9 cellular contexts compared by ENCODE assay signal in the genomic region with DNA sequence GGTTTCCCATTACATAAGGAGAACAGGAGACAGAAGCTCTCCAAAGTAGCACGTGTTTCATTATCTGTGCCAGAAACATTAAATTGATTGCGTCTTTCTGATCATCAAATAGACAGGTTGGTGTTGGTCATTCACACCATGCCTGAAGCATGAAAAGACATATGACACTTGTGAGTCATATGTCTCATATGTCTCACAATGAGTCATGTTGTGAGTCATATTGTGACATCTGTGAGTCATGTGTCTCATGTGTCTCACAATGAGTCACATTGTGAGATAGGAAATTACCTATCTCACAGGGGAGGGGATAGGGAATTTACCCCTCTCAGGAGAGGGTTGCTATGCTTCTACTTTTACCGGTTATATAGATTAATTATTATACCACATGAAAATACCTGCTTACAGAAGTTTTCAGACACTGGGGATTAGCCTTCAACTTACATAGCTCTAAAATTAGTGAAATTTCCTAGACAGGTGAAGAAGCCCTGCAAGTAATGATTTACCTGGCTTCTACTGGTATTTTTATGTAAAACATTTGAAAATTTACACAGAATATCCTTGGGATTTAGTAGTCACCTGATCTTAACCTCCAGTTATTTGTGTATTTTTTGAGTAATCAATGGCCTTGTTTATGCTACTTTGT.
DNase-seq lines count a peak whose midpoint lies in the region; ATAC-seq and TF ChIP-seq lines count a peak whose summit lies in the region.
"Had no signal": no experiment of that assay in that cellular context is flagged by ENCODE, and none has a peak within 500 bp of the region (broad histone marks: within the 10 kb centered on the region; RNA-seq: fewer than 3 reads in every experiment).

No MANE protein-coding gene starts in this region.

- no peaks in the 10 kb centered on the region for H3K4me1 ChIP-seq in tibial nerve

- H3K4me3 ChIP-seq in brain microvascular endothelial cell (ENCODE audit: low read depth, low read length), result no peak overlapping the region
- H3K4me3 ChIP-seq in tibial nerve, result no peak overlapping the region
- H3K4me3 ChIP-seq: SK-N-MC had no signal

- in situ Hi-C loops in brain microvascular endothelial cell (cut with HindIII; ENCODE audit: low pct_ligation_motif_present, low sequenced_read_pairs), result no loop called here

- no peak for TF ChIP-seq EP300 in tibial nerve (IDR thresholded peaks at IDR 0.05)

- peaks cover 11% of the 10 kb centered on the region for H3K4me1 Mint-ChIP-seq in stimulated activated naive CD8-positive, alpha-beta T cell treated with anti-CD3 and anti-CD28 coated beads, Interleukin-15, amount 100 ng/mL, for 72 hours

- peaks cover 0 to 14% of the 10 kb centered on the region in 2 donors for H3K9me3 Mint-ChIP-seq in stimulated activated naive CD8-positive, alpha-beta T cell treated with anti-CD3 and anti-CD28 coated beads, Interleukin-15, amount 100 ng/mL, for 72 hours

- TF ChIP-seq POLR2A in tibial nerve (IDR thresholded peaks at IDR 0.05), result no peak

- no peaks in the 10 kb centered on the region for H3K9me3 ChIP-seq in tibial nerve

- peaks cover 22% of the 10 kb centered on the region for H3K27me3 Mint-ChIP-seq in stimulated activated naive CD8-positive, alpha-beta T cell treated with anti-CD3 and anti-CD28 coated beads, Interleukin-15, amount 100 ng/mL, for 72 hours

- H3K36me3 ChIP-seq in brain microvascular endothelial cell (replicated peaks), result no peaks in the 10 kb centered on the region
- H3K36me3 ChIP-seq in tibial nerve, result no peaks in the 10 kb centered on the region

- H3K4me3 Mint-ChIP-seq in stimulated activated naive CD8-positive, alpha-beta T cell treated with anti-CD3 and anti-CD28 coated beads, Interleukin-15, amount 100 ng/mL, for 72 hours, result no peak overlapping the region

- no peak for TF ChIP-seq CTCF in brain microvascular endothelial cell (IDR thresholded peaks at IDR 0.05; ENCODE audit: low read depth, low read length, missing control alignments)
- TF ChIP-seq CTCF in tibial nerve (IDR thresholded peaks at IDR 0.05), result no peak

- peak; percentile 80 for DNase-seq in brain microvascular endothelial cell
- peak; percentile 20 to 49 for DNase-seq in stimulated activated naive CD8-positive, alpha-beta T cell treated with anti-CD3 and anti-CD28 coated beads, Interleukin-15, amount 100 ng/mL, for 72 hours
- DNase-seq in activated effector memory CD4-positive, alpha-beta T cell treated with Interleukin-2 at 50 U/mL for 16 hours, result no peak
- no peak for DNase-seq in Right ventricle myocardium superior
- no peak for DNase-seq in tibial nerve (ENCODE audit: low spot score in 2 of 2)

- H3K27me3 ChIP-seq in brain microvascular endothelial cell (replicated peaks), result no peaks in the 10 kb centered on the region
- H3K27me3 ChIP-seq in tibial nerve, result no peaks in the 10 kb centered on the region

- peak overlapping the region in 1 of 2 donors; percentile 54 for H3K27ac Mint-ChIP-seq in stimulated activated naive CD8-positive, alpha-beta T cell treated with anti-CD3 and anti-CD28 coated beads, Interleukin-15, amount 100 ng/mL, for 72 hours

- H3K27ac ChIP-seq in brain microvascular endothelial cell (no peak overlapping the region), tibial nerve (no peak overlapping the region)
- H3K27ac ChIP-seq: SK-N-MC had no signal

- WGBS in tibial nerve, 2 donors, result 79 to 89% methylated on average over 3 of the region's 3 CpGs

- ATAC-seq in GM18499 (IDR thresholded peaks at IDR 0.05; ENCODE audit: insufficient read depth, unreplicated experiment) (peak; percentile 97), GM21423 (IDR thresholded peaks at IDR 0.05; ENCODE audit: unreplicated experiment) (peak; percentile 95), HG03558 (IDR thresholded peaks at IDR 0.05; ENCODE audit: extremely low read depth, unreplicated experiment) (peak; percentile 94), Right ventricle myocardium superior (ENCODE audit: poor library complexity) (no peak)
- ATAC-seq in stimulated activated naive CD8-positive, alpha-beta T cell treated with anti-CD3 and anti-CD28 coated beads, Interleukin-15, amount 100 ng/mL, for 72 hours, result peak; percentile 97

- intact Hi-C loops in Right ventricle myocardium superior (cut with DNase I), result no loop called here

Comparison
In these comparisons a context has a peak if more than half of its experiments do, and no peak if none do; other contexts are left out.
1. DNase-seq: peak in brain microvascular endothelial cell (single experiment) and stimulated activated naive CD8-positive, alpha-beta T cell treated with anti-CD3 and anti-CD28 coated beads, Interleukin-15, amount 100 ng/mL, for 72 hours (2 of 2); none in activated effector memory CD4-positive, alpha-beta T cell treated with Interleukin-2 at 50 U/mL for 16 hours (single experiment), Right ventricle myocardium superior (single experiment) and tibial nerve (0 of 2).